In the genomic region with DNA sequence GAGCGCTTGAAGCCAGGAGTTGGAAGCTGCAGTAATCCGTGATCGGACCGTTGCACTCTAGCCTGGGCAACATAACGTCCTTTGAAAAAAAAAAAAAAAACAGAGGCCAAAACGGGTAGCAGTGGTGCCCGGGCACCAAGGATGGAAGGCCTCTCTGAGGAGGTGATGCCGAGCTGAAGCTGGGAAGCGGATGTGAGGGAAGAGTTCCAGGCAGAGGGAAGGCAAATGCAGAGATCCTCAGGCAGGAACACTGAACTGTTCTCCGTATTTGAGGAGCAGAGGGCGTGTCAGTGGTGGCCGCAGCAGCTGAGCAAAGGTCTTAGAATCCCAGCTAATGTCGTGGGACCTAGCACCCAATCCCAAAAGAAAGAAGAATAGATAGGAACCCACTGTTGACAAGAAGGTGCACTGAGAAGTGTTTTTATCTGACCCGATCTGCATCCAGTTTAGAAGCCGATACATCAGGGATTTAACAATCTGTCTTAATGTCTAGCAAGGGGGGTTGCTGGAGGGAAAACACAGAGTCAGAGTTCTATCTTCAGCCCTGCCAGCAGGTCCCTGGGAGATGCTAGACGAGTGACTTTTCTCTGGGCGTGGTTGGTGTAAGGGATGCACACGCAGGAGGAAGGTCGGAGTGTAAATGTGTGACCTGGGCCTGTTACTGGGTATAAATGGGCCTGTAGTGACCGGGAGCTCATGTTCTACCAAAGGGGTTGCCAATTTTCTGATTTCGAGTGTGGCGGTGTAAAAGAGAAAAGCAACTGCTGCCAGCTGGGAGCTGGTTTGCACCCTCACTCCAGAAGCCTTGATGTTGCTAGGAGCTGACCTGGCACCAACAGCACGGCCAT, we compare ENCODE assay signal across 7 cellular contexts. TPM values are rescaled to one million over a fixed set of nuclear protein-coding genes. Genes with fewer than 3 reads are reported as not detected.
A peak's percentile ranks its signal among the peaks of the same experiment; 100 is the strongest.
DNase-seq lines count a peak whose midpoint lies in the region; TF ChIP-seq lines count a peak whose summit lies in the region.

No MANE protein-coding gene starts in this region.

- TF ChIP-seq POLR2A in prostate gland (IDR thresholded peaks at IDR 0.05) = no peak

- no peaks in the 10 kb centered on the region for H3K27me3 ChIP-seq in GM06990 (replicated peaks; ENCODE audit: control insufficient read depth, insufficient read depth, low read length)
- H3K27me3 ChIP-seq in left ventricle myocardium inferior (ENCODE audit: low read depth) = no peaks in the 10 kb centered on the region
- H3K27me3 ChIP-seq in prostate gland (replicated peaks; ENCODE audit: insufficient read depth) = no peaks in the 10 kb centered on the region

- peak overlapping the region; percentile 92 for H3K4me3 ChIP-seq in GM06990 (replicated peaks; ENCODE audit: low read depth, low read length)
- H3K4me3 ChIP-seq in left ventricle myocardium inferior = peak overlapping the region; percentile 100
- peak overlapping the region; percentile 83 to 98 for H3K4me3 ChIP-seq in prostate gland

- H3K4me1 ChIP-seq in left ventricle myocardium inferior (peaks cover 35% of the 10 kb centered on the region), prostate gland (replicated peaks) (peaks cover 5% of the 10 kb centered on the region)

- WGBS in prostate gland = 20% methylated on average over 23 of the region's 23 CpGs

- H3K27me3 Mint-ChIP-seq in activated T-helper 2 cell treated with anti-CD3 and anti-CD28 coated beads, Interferon-gamma antibody, Interleukin-2, Interleukin-4, amounts not matched to agents 10 μg/mL and 5 μg/mL and 100 μg/mL, durations not matched to agents 14 hours and 24 hours and 36 hours (ENCODE audit: low read depth) = no peaks in the 10 kb centered on the region

- DNase-seq in GM06990 (ENCODE audit: extremely low read depth, insufficient read length) (no peak), HuH-7 (ENCODE audit: low spot score) (peak; percentile 56), left ventricle myocardium inferior (no peak), prostate gland (ENCODE audit: low spot score) (peak; percentile 25), SKM-1 treated with dmso at 0.1 percent for 144 hours (lab: John Stamatoyannopoulos, UW; ENCODE audit: unreplicated experiment) (no peak), NOMO-1 (lab: John Stamatoyannopoulos, UW; ENCODE audit: unreplicated experiment in 2 of 2) (no peak)
- no peak for DNase-seq in activated T-helper 2 cell treated with anti-CD3 and anti-CD28 coated beads, Interferon-gamma antibody, Interleukin-2, Interleukin-4, amounts not matched to agents 10 μg/mL and 5 μg/mL and 100 μg/mL, durations not matched to agents 14 hours and 24 hours and 36 hours (ENCODE audit: low spot score)

- H3K9me3 ChIP-seq in left ventricle myocardium inferior (replicated peaks) (no peaks in the 10 kb centered on the region), prostate gland (no peaks in the 10 kb centered on the region)

- peak overlapping the region; percentile 94 for H3K27ac Mint-ChIP-seq in activated T-helper 2 cell treated with anti-CD3 and anti-CD28 coated beads, Interferon-gamma antibody, Interleukin-2, Interleukin-4, amounts not matched to agents 10 μg/mL and 5 μg/mL and 100 μg/mL, durations not matched to agents 14 hours and 24 hours and 36 hours

- H3K4me1 Mint-ChIP-seq in activated T-helper 2 cell treated with anti-CD3 and anti-CD28 coated beads, Interferon-gamma antibody, Interleukin-2, Interleukin-4, amounts not matched to agents 10 μg/mL and 5 μg/mL and 100 μg/mL, durations not matched to agents 14 hours and 24 hours and 36 hours (ENCODE audit: low read depth) = peaks cover 32% of the 10 kb centered on the region

- H3K36me3 Mint-ChIP-seq in activated T-helper 2 cell treated with anti-CD3 and anti-CD28 coated beads, Interferon-gamma antibody, Interleukin-2, Interleukin-4, amounts not matched to agents 10 μg/mL and 5 μg/mL and 100 μg/mL, durations not matched to agents 14 hours and 24 hours and 36 hours (ENCODE audit: low read depth) = peaks cover 21% of the 10 kb centered on the region

- no peaks in the 10 kb centered on the region for H3K9me3 Mint-ChIP-seq in activated T-helper 2 cell treated with anti-CD3 and anti-CD28 coated beads, Interferon-gamma antibody, Interleukin-2, Interleukin-4, amounts not matched to agents 10 μg/mL and 5 μg/mL and 100 μg/mL, durations not matched to agents 14 hours and 24 hours and 36 hours

- no peak for TF ChIP-seq CTCF in GM06990 (IDR thresholded peaks at IDR 0.05; ENCODE audit: insufficient read depth, low read length, poor library complexity, severe bottlenecking)
- no peak for TF ChIP-seq CTCF in left ventricle myocardium inferior (IDR thresholded peaks at IDR 0.05; ENCODE audit: borderline replicate concordance)
- no peak for TF ChIP-seq CTCF in prostate gland (IDR thresholded peaks at IDR 0.05)

- H3K36me3 ChIP-seq in GM06990 (ENCODE audit: control insufficient read depth, insufficient read depth, low read length) (no peaks in the 10 kb centered on the region; the same call in 1 of the 2 replicates), left ventricle myocardium inferior (peaks cover 16% of the 10 kb centered on the region), prostate gland (no peaks in the 10 kb centered on the region)

- peak overlapping the region; percentile 94 for H3K4me3 Mint-ChIP-seq in activated T-helper 2 cell treated with anti-CD3 and anti-CD28 coated beads, Interferon-gamma antibody, Interleukin-2, Interleukin-4, amounts not matched to agents 10 μg/mL and 5 μg/mL and 100 μg/mL, durations not matched to agents 14 hours and 24 hours and 36 hours (ENCODE audit: low read depth)

- intact Hi-C loops in activated T-helper 2 cell treated with anti-CD3 and anti-CD28 coated beads, Interferon-gamma antibody, Interleukin-2, Interleukin-4, amounts not matched to agents 10 μg/mL and 5 μg/mL and 100 μg/mL, durations not matched to agents 14 hours and 24 hours and 36 hours (cut with micrococcal nuclease) = loop anchor here (1.0 to 5.0 kb wide), 3 partner anchors 35 to 122 kb away; partner anchors contain the start of genes CDIPT and TMEM219
- intact Hi-C loops in left ventricle myocardium inferior (cut with micrococcal nuclease) = no loop called here
- intact Hi-C loops in prostate gland (cut with DNase I) = loop anchor here (10.0 kb wide), 1 partner anchor 68 kb away; the partner anchor contains the start of genes HIRIP3 and INO80E

- H3K27ac ChIP-seq in left ventricle myocardium inferior (replicated peaks) = peak overlapping the region; percentile 91
- H3K27ac ChIP-seq in prostate gland = peak overlapping the region; percentile 84 to 89

RNA-seq across cellular contexts. Expression of gene KCTD13, which starts 0.9 kb away (rescaled TPM):
- 39.7 and 47.5 TPM in 2 replicates for total RNA-seq in activated T-helper 2 cell treated with anti-CD3 and anti-CD28 coated beads, Interferon-gamma antibody, Interleukin-2, Interleukin-4, amounts not matched to agents 10 μg/mL and 5 μg/mL and 100 μg/mL, durations not matched to agents 14 hours and 24 hours and 36 hours
- total RNA-seq in left ventricle myocardium inferior (9.2 TPM), prostate gland (100 to 1,000 TPM in 1 of 2 donors, 10 to 100 TPM in 1; 15.9 to 134 TPM)

RNA-seq across cellular contexts. Expression of gene ASPHD1, which starts 26.6 kb away (rescaled TPM):
- total RNA-seq in activated T-helper 2 cell treated with anti-CD3 and anti-CD28 coated beads, Interferon-gamma antibody, Interleukin-2, Interleukin-4, amounts not matched to agents 10 μg/mL and 5 μg/mL and 100 μg/mL, durations not matched to agents 14 hours and 24 hours and 36 hours = 2.1 and 2.2 TPM in 2 replicates
- not detected for total RNA-seq in left ventricle myocardium inferior
- total RNA-seq in prostate gland = 1 to 10 TPM; 1.2 to 5.1 TPM

RNA-seq across cellular contexts. Expression of gene SEZ6L2, which starts 27.5 kb away (rescaled TPM):
- 0.11 and 0.55 TPM in 2 replicates for total RNA-seq in activated T-helper 2 cell treated with anti-CD3 and anti-CD28 coated beads, Interferon-gamma antibody, Interleukin-2, Interleukin-4, amounts not matched to agents 10 μg/mL and 5 μg/mL and 100 μg/mL, durations not matched to agents 14 hours and 24 hours and 36 hours
- total RNA-seq in left ventricle myocardium inferior = 0.38 TPM
- 10 to 100 TPM; 60.7 to 62.9 TPM for total RNA-seq in prostate gland

RNA-seq across cellular contexts. Expression of gene TMEM219, which starts 35.0 kb away (rescaled TPM):
- total RNA-seq in activated T-helper 2 cell treated with anti-CD3 and anti-CD28 coated beads, Interferon-gamma antibody, Interleukin-2, Interleukin-4, amounts not matched to agents 10 μg/mL and 5 μg/mL and 100 μg/mL, durations not matched to agents 14 hours and 24 hours and 36 hours = 52.1 and 59.0 TPM in 2 replicates
- total RNA-seq in left ventricle myocardium inferior (63.2 TPM), prostate gland (100 to 1,000 TPM; 188 to 218 TPM)

RNA-seq across cellular contexts. Expression of gene TAOK2, which starts 46.8 kb away (rescaled TPM):
- 36.0 and 36.5 TPM in 2 replicates for total RNA-seq in activated T-helper 2 cell treated with anti-CD3 and anti-CD28 coated beads, Interferon-gamma antibody, Interleukin-2, Interleukin-4, amounts not matched to agents 10 μg/mL and 5 μg/mL and 100 μg/mL, durations not matched to agents 14 hours and 24 hours and 36 hours
- total RNA-seq in left ventricle myocardium inferior = 34.3 TPM
- total RNA-seq in prostate gland = 10 to 100 TPM; 43.8 to 97.4 TPM

Comparison
In these comparisons a context has a peak if more than half of its experiments do, and no peak if none do; other contexts are left out.
1. DNase-seq: peak in HuH-7 (single experiment) and prostate gland (single experiment); none in GM06990 (single experiment), activated T-helper 2 cell treated with anti-CD3 and anti-CD28 coated beads, Interferon-gamma antibody, Interleukin-2, Interleukin-4, amounts not matched to agents 10 μg/mL and 5 μg/mL and 100 μg/mL, durations not matched to agents 14 hours and 24 hours and 36 hours (single experiment), left ventricle myocardium inferior (single experiment), SKM-1 treated with dmso at 0.1 percent for 144 hours (single experiment) and NOMO-1 (0 of 2).
2. RNA of gene SEZ6L2, which starts 27.5 kb away (total RNA-seq): 60.7 to 62.9 TPM in prostate gland; 0.38 TPM in left ventricle myocardium inferior (single experiment) and 0.11 to 0.55 TPM in activated T-helper 2 cell treated with anti-CD3 and anti-CD28 coated beads, Interferon-gamma antibody, Interleukin-2, Interleukin-4, amounts not matched to agents 10 μg/mL and 5 μg/mL and 100 μg/mL, durations not matched to agents 14 hours and 24 hours and 36 hours; every median in the first group is over 10 times any median in the second.
3. Peak in every context shown above with its lines, with median percentiles within 50 percentile points of each other: H3K4me3 ChIP-seq.